Comparison of ENCODE assay signal across 8 cellular contexts in the genomic region with DNA sequence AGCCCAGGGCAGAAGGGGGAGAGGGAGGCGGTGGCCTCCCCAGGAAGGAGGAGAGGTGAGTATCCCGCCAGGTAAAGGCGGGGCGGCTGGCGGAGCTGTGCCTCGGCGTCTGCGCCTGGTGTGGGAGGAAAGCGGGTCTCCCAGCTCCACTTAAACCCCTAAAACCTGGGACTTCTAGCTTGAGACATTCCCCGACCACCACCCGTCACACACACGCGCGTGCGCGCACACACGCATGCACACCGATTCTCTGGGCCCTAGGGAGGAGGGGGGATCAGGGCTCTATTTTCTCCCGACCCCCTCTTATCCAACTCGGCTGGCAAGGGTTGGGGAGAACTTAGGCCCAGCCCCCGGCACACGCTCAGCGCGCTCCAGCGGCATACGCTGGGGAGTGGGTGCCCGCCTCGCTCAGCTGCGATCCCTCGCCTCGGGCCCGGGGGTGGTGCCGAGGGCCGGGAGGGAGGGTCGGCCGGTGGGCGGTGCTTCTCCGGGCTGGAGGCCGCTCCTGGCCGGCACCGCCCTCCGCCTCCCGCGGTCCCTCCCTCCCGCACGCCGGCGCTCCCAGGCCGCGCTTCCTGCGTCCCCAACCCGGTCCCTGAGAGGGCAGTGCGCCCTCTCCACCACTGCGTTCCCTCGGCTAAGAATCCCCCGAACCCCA. TPM values are rescaled to one million over a fixed set of nuclear protein-coding genes. Genes with fewer than 3 reads are reported as not detected.
A peak's percentile ranks its signal among the peaks of the same experiment; 100 is the strongest.
DNase-seq lines count a peak whose midpoint lies in the region; ATAC-seq and TF ChIP-seq lines count a peak whose summit lies in the region.

A gene with protein sequence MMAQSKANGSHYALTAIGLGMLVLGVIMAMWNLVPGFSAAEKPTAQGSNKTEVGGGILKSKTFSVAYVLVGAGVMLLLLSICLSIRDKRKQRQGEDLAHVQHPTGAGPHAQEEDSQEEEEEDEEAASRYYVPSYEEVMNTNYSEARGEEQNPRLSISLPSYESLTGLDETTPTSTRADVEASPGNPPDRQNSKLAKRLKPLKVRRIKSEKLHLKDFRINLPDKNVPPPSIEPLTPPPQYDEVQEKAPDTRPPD (plus strand): TSS at position 564 of the 658 bp plus-strand sequence. CDS start 61,341 bp downstream, outside the sequence.

- H3K27ac Mint-ChIP-seq in CD4-positive, alpha-beta memory T cell: peak within 1 kb of the TSS in 1 of 7 donors; percentile 32
- peak within 1 kb of the TSS; percentile 84 for H3K27ac Mint-ChIP-seq in HFFc6

- TF ChIP-seq POLR2A in lower leg skin (IDR thresholded peaks at IDR 0.05) (no peak), erythroblast (IDR thresholded peaks at IDR 0.05; ENCODE audit: low read length) (no peak)

- H3K27me3 Mint-ChIP-seq in CD4-positive, alpha-beta memory T cell: peaks cover 33 to 38% of the 10 kb centered on the region in 2 donors
- H3K27me3 Mint-ChIP-seq in HFFc6 (ENCODE audit: insufficient read depth): peaks cover 12% of the 10 kb centered on the region

- H3K36me3 ChIP-seq in CD4-positive, alpha-beta memory T cell (ENCODE audit: insufficient read depth, low read length): no peaks in the 10 kb centered on the region
- H3K36me3 ChIP-seq in SJCRH30 (no peaks in the 10 kb centered on the region), thoracic aorta (no peaks in the 10 kb centered on the region)

- H3K9me3 ChIP-seq in CD4-positive, alpha-beta memory T cell (ENCODE audit: control insufficient read depth in 1 of 2, low read length in 2 of 2): no peaks in the 10 kb centered on the region
- H3K9me3 ChIP-seq in SJCRH30 (replicated peaks) (no peaks in the 10 kb centered on the region), thoracic aorta (no peaks in the 10 kb centered on the region)

- intact Hi-C loops in CD4-positive, alpha-beta memory T cell (cut with micrococcal nuclease): no loop called here
- intact Hi-C loops in lower leg skin (cut with DNase I; ENCODE audit: low total_unique reads): loop anchor here (10.0 kb wide), 1 partner anchor 121 kb away; no protein-coding TSS in a partner anchor

- DNase-seq in CD4-positive, alpha-beta memory T cell: no peak
- no peak for DNase-seq in HFFc6
- DNase-seq in SJCRH30: peak; percentile 84 to 90
- peak; percentile 88 for DNase-seq in ecto neural progenitor cell (ENCODE audit: low spot score)
- DNase-seq in lower leg skin (ENCODE audit: low spot score in 2 of 2): peak in 1 of 2 donors; percentile 91
- DNase-seq in thoracic aorta (ENCODE audit: low spot score): no peak
- no peak for DNase-seq in erythroblast (lab: John Stamatoyannopoulos, UW)
- DNase-seq in superior temporal gyrus (ENCODE audit: extremely low spot score): no peak

- H3K4me1 Mint-ChIP-seq in CD4-positive, alpha-beta memory T cell: peaks cover 8 to 40% (median 22%) of the 10 kb centered on the region in 4 donors
- H3K4me1 Mint-ChIP-seq in HFFc6 (ENCODE audit: low read depth): peaks cover 39% of the 10 kb centered on the region

- peaks cover 24% of the 10 kb centered on the region for H3K4me1 ChIP-seq in CD4-positive, alpha-beta memory T cell (ENCODE audit: insufficient read depth, low read length)
- H3K4me1 ChIP-seq in SJCRH30 (peaks cover 15% of the 10 kb centered on the region), thoracic aorta (ENCODE audit: control insufficient read depth in 1 of 2, low read depth in 2 of 2) (peaks cover 6 to 19% of the 10 kb centered on the region in 2 donors)

- peaks cover 0 to 3% of the 10 kb centered on the region in 2 donors for H3K36me3 Mint-ChIP-seq in CD4-positive, alpha-beta memory T cell
- H3K36me3 Mint-ChIP-seq in HFFc6 (ENCODE audit: low read depth): no peaks in the 10 kb centered on the region

- peaks cover 0 to 5% (median under 1%) of the 10 kb centered on the region in 8 donors for H3K9me3 Mint-ChIP-seq in CD4-positive, alpha-beta memory T cell
- peaks cover 5% of the 10 kb centered on the region; the same call in 1 of the 2 replicates for H3K9me3 Mint-ChIP-seq in HFFc6

- TF ChIP-seq CTCF in HFFc6 (IDR thresholded peaks at IDR 0.05) (no peak), lower leg skin (IDR thresholded peaks at IDR 0.05) (no peak), thoracic aorta (IDR thresholded peaks at IDR 0.05) (no peak)

- peaks cover 12% of the 10 kb centered on the region for H3K27me3 ChIP-seq in CD4-positive, alpha-beta memory T cell (ENCODE audit: insufficient read depth, low read length)
- H3K27me3 ChIP-seq in SJCRH30: no peaks in the 10 kb centered on the region
- H3K27me3 ChIP-seq in thoracic aorta (replicated peaks; ENCODE audit: insufficient read depth): no peaks in the 10 kb centered on the region

- ATAC-seq in thoracic aorta (ENCODE audit: insufficient number of reproducible peaks, low FRiP score, low read depth): no peak

- 1 to 2% methylated on average over 33 to 45 of the region's 56 CpGs for WGBS in lower leg skin, 2 donors

- CTCF ChIA-PET in CD4-positive, alpha-beta memory T cell (lab: Charles Lee; ENCODE audit: partially characterized antibody): interaction anchor here (1.3 kb wide), 1 partner anchor 24 kb away, joined by 3 read pairs; no protein-coding TSS in a partner anchor

- H3K27ac ChIP-seq in CD4-positive, alpha-beta memory T cell (ENCODE audit: low read depth, low read length): no peak within 1 kb of the TSS
- H3K27ac ChIP-seq in SJCRH30: peak within 1 kb of the TSS; percentile 60
- peak within 1 kb of the TSS; percentile 24 to 53 for H3K27ac ChIP-seq in thoracic aorta

- no peak within 1 kb of the TSS for H3K4me3 ChIP-seq in CD4-positive, alpha-beta memory T cell (ENCODE audit: low read length in 2 of 2)
- peak within 1 kb of the TSS; percentile 78 for H3K4me3 ChIP-seq in SJCRH30
- H3K4me3 ChIP-seq in lower leg skin (ENCODE audit: low read depth, poor library complexity, severe bottlenecking): peak within 1 kb of the TSS; percentile 36
- peak within 1 kb of the TSS; percentile 84 for H3K4me3 ChIP-seq in thoracic aorta

- H3K4me3 Mint-ChIP-seq in CD4-positive, alpha-beta memory T cell: peak within 1 kb of the TSS; percentile 52 to 85 (median 72)
- peak within 1 kb of the TSS; percentile 91 for H3K4me3 Mint-ChIP-seq in HFFc6

- POLR2A ChIA-PET in CD4-positive, alpha-beta memory T cell (lab: Charles Lee; ENCODE audit: partially characterized antibody): no interaction called here

RNA-seq across cellular contexts. Expression of the gene that starts here (rescaled TPM):
- total RNA-seq in CD4-positive, alpha-beta memory T cell: under 1 TPM; 0.47 to 0.61 TPM
- not detected for polyA plus RNA-seq in CD4-positive, alpha-beta memory T cell
- 1 to 10 TPM; 4.8 to 6.8 (median 6.6) TPM for total RNA-seq in HFFc6 (2021; fragmentation: NEBNext Ultra II Directional; extraction: Animal tissue kit (Norgen Biotek cat#: 25700))
- 20.6 and 21.4 TPM in 2 replicates for total RNA-seq in SJCRH30 (2014; rRNA removed; shearing (Covaris generic))
- 10 to 100 TPM in 1 of 4 donors, 1 to 10 TPM in 3; 8.5 to 10.3 (median 9.1) TPM for total RNA-seq in lower leg skin
- total RNA-seq in thoracic aorta: 1 to 10 TPM; 2.0 to 5.9 TPM

Comparison
In these comparisons a context has a peak if more than half of its experiments do, and no peak if none do; other contexts are left out.
1. DNase-seq: peak in SJCRH30 (2 of 2) and ecto neural progenitor cell (single experiment); none in CD4-positive, alpha-beta memory T cell (0 of 5), HFFc6 (single experiment), thoracic aorta (single experiment), erythroblast (0 of 2) and superior temporal gyrus (single experiment).
2. H3K4me3 ChIP-seq: peak in SJCRH30 (single experiment), lower leg skin (single experiment) and thoracic aorta (single experiment); none in CD4-positive, alpha-beta memory T cell (0 of 2).